ENCODE assay signal across 9 cellular contexts in genomic region chr13:99355267-99356215, GRCh38. TPM values are rescaled to one million over a fixed set of nuclear protein-coding genes. Genes with fewer than 3 reads are reported as not detected.
DNase-seq lines count a peak whose midpoint lies in the region; ATAC-seq, FAIRE-seq and TF ChIP-seq lines count a peak whose summit lies in the region.
"Had no signal": no experiment of that assay in that cellular context is flagged by ENCODE, and none has a peak within 500 bp of the region (broad histone marks: within the 10 kb centered on the region; RNA-seq: fewer than 3 reads in every experiment).

No MANE protein-coding gene starts in this region.

- DNase-seq in NCI-H1417 (lab: John Stamatoyannopoulos, UW), result peak in 2 of 3 experiments; percentile 32 to 57
- DNase-seq in H1 (ENCODE audit: low read depth in 1 of 2, low spot score in 2 of 2), result peak in 1 of 2 experiments; percentile 37
- DNase-seq in psoas muscle, result peak in 1 of 2 donors; percentile 30
- no peak for DNase-seq in NK-92 treated with Interleukin-12 subunit alpha and Interleukin-12 subunit beta, amount 100 ng/mL, for 24 hours (lab: John Stamatoyannopoulos, UW)
- DNase-seq in activated effector memory CD4-positive, alpha-beta T cell treated with anti-CD3 and anti-CD28 coated beads, Interleukin-2, amount 50 U/mL, for 16 hours, result no peak
- DNase-seq: NCI-H1048 had no signal

- H2BK12ac ChIP-seq in H1 (ENCODE audit: low read depth, low read length), result no peak overlapping the region

- no peak overlapping the region for H3K18ac ChIP-seq in H1 (ENCODE audit: extremely low read depth, low read length)

- peaks cover 0 to 5% of the 10 kb centered on the region in 2 experiments for H4K20me1 ChIP-seq in H1 (replicated peaks in 1 of 2; ENCODE audit: control insufficient read depth in 1 of 2, insufficient read depth in 2 of 2, low read length in 2 of 2)

- peaks cover 0 to 5% (median 2%) of the 10 kb centered on the region in 4 experiments; a peak in 2 of 7 replicates for H3K4me1 ChIP-seq in H1 (replicated peaks in 1 of 4; ENCODE audit: control insufficient read depth in 3 of 4, insufficient read depth in 4 of 4, low read length in 3 of 4)
- no peaks in the 10 kb centered on the region for H3K4me1 ChIP-seq in psoas muscle

- H2AK5ac ChIP-seq in H1 (ENCODE audit: low read depth, low read length), result no peak overlapping the region

- H4K5ac ChIP-seq in H1 (ENCODE audit: insufficient read length, low read depth, low read length), result no peak overlapping the region

- no peak overlapping the region for H2AFZ ChIP-seq in H1 (ENCODE audit: low read length)

- peaks cover 2% of the 10 kb centered on the region; the same call in 1 of the 2 replicates for H3K79me1 ChIP-seq in H1 (ENCODE audit: low read depth, low read length)

- no peaks in the 10 kb centered on the region for H3K79me2 ChIP-seq in H1 (ENCODE audit: control insufficient read depth in 1 of 2, insufficient read depth in 2 of 2, low read length in 2 of 2)

- no peak overlapping the region for H2BK15ac ChIP-seq in H1 (ENCODE audit: low read length)

- TF ChIP-seq CTCF in H1 (IDR thresholded peaks at IDR 0.05; ENCODE audit: control extremely low read depth in 1 of 3, insufficient read depth in 1 of 3, low read depth in 1 of 3, low read length in 3 of 3), result no peak
- TF ChIP-seq CTCF in psoas muscle (IDR thresholded peaks at IDR 0.05), result no peak

- no peak overlapping the region for H2BK20ac ChIP-seq in H1 (ENCODE audit: low read length)

- H3K27ac ChIP-seq in H1 (ENCODE audit: low read depth, low read length) (no peak overlapping the region), psoas muscle (peak overlapping the region; percentile 42)

- H3K23ac ChIP-seq in H1 (ENCODE audit: insufficient read length), result no peak overlapping the region

- H3K36me3 ChIP-seq in H1 (ENCODE audit: control insufficient read depth in 2 of 4, insufficient read depth in 4 of 4, low read length in 3 of 4) (peaks cover 0 to 12% (median 4%) of the 10 kb centered on the region in 4 experiments; a peak in 3 of 8 replicates), psoas muscle (ENCODE audit: insufficient read depth in 1 of 2, low read depth in 1 of 2) (peaks cover 0 to 78% of the 10 kb centered on the region in 2 donors)

- H2BK5ac ChIP-seq in H1 (ENCODE audit: low read depth, low read length), result peak overlapping the region; percentile 46; the same call in 1 of the 2 replicates

- CTCF ChIA-PET in H1 (lab: Charles Lee; ENCODE audit: partially characterized antibody), result interaction anchor here (2.3 to 3.3 kb wide), 2 partner anchors 12 to 32 kb away, joined by 8 read pairs; no protein-coding TSS in a partner anchor

- FAIRE-seq in H1 (lab: Jason Lieb, UNC), result no peak

- H3K23me2 ChIP-seq in H1 (ENCODE audit: low read depth, low read length), result no peaks in the 10 kb centered on the region

- ATAC-seq in psoas muscle (no peak), HG03457 (IDR thresholded peaks at IDR 0.05; ENCODE audit: unreplicated experiment) (no peak), HG02610 (IDR thresholded peaks at IDR 0.05; ENCODE audit: unreplicated experiment) (no peak)

- no peak for TF ChIP-seq RAD21 in H1 (IDR thresholded peaks at IDR 0.05 in 1 of 2, conservative IDR thresholded peaks at IDR 0.05 in 1 of 2; ENCODE audit: low read depth in 2 of 2, low read length in 2 of 2)

- TF ChIP-seq POLR2A in H1 (IDR thresholded peaks at IDR 0.05; ENCODE audit: control extremely low read depth in 1 of 2, low read depth in 2 of 2, low read length in 2 of 2), result no peak

- H3K4me3 ChIP-seq in GM08714 (ENCODE audit: low read length), result peak overlapping the region; percentile 20; the same call in 1 of the 2 replicates
- H3K4me3 ChIP-seq in H1 (ENCODE audit: extremely low read depth in 1 of 4, insufficient read depth in 2 of 4, low read depth in 3 of 4, low read length in 4 of 4), result no peak overlapping the region
- peak overlapping the region; percentile 27 for H3K4me3 ChIP-seq in psoas muscle

- H2BK120ac ChIP-seq in H1 (replicated peaks; ENCODE audit: low read depth, low read length), result no peak overlapping the region

- H3K9me3 ChIP-seq in H1 (ENCODE audit: insufficient read depth in 2 of 2, low read depth in 1 of 2, low read length in 1 of 2) (no peaks in the 10 kb centered on the region), psoas muscle (no peaks in the 10 kb centered on the region)

- H4K91ac ChIP-seq in H1 (replicated peaks; ENCODE audit: insufficient read length, low read length), result no peak overlapping the region

- POLR2A ChIA-PET in H1 (lab: Charles Lee; ENCODE audit: partially characterized antibody), result no interaction called here

- no peak overlapping the region; the same call in 1 of the 2 replicates for H4K8ac ChIP-seq in H1 (ENCODE audit: extremely low read depth, insufficient read depth, low read length)

- no peak overlapping the region for H3K56ac ChIP-seq in H1 (replicated peaks; ENCODE audit: insufficient read length, low read depth, low read length)

- H3K27me3 ChIP-seq in H1 (replicated peaks in 1 of 4; ENCODE audit: control insufficient read depth in 3 of 4, extremely low read depth in 1 of 4, insufficient read depth in 3 of 4, low read length in 3 of 4), result no peaks in the 10 kb centered on the region
- no peaks in the 10 kb centered on the region for H3K27me3 ChIP-seq in psoas muscle (ENCODE audit: insufficient read depth in 3 of 3, low read length in 2 of 3)

- no peak overlapping the region for H3K4me2 ChIP-seq in H1 (ENCODE audit: insufficient read depth in 1 of 2, low read depth in 2 of 2, low read length in 2 of 2)

- no peak overlapping the region for H3K14ac ChIP-seq in H1 (ENCODE audit: insufficient read length)

- H3K9ac ChIP-seq in H1 (replicated peaks in 1 of 4; ENCODE audit: extremely low read depth in 1 of 4, low read depth in 3 of 4, low read length in 3 of 4), result no peak overlapping the region

- WGBS in H1 (ENCODE audit: extremely low coverage in 1 of 2, insufficient coverage in 1 of 2, insufficient read length in 1 of 2, insufficient replicate concordance in 2 of 2, low coverage in 1 of 2, low lambda C conversion rate in 2 of 2, missing lambda C conversion rate in 1 of 2), 2 experiments, result 96% methylated on average over 18 of the region's 19 CpGs; no CpG with 5 or more reads in 1 of the 2 experiments
- WGBS in psoas muscle, 3 donors, result 88 to 91% (median 89%) methylated on average over 19 of the region's 19 CpGs

- no peak for TF ChIP-seq EP300 in H1 (IDR thresholded peaks at IDR 0.05; ENCODE audit: borderline replicate concordance in 1 of 2, low read depth in 2 of 2, low read length in 2 of 2)

- no peak overlapping the region for H3K4ac ChIP-seq in H1 (replicated peaks; ENCODE audit: insufficient read length, low read depth, low read length)

- intact Hi-C loops in psoas muscle (cut with DNase I), result no loop called here

TF ChIP-seq in H1, 55 proteins besides CTCF, POLR2A, EP300 and RAD21:
- no peak for TF ChIP-seq TAF1 (IDR thresholded peaks at IDR 0.05; ENCODE audit: low read depth, low read length)
- TF ChIP-seq SAP30 (IDR thresholded peaks at IDR 0.05; ENCODE audit: insufficient read depth, insufficient replicate concordance, low read length), result no peak
- no peak for TF ChIP-seq SUZ12 (IDR thresholded peaks at IDR 0.05; ENCODE audit: low read length)
- TF ChIP-seq EGR1 (IDR thresholded peaks at IDR 0.05; ENCODE audit: borderline replicate concordance, low read depth, low read length), result no peak
- TF ChIP-seq GABPA (IDR thresholded peaks at IDR 0.05; ENCODE audit: borderline replicate concordance, insufficient read depth, low read length), result no peak
- TF ChIP-seq E2F6 (IDR thresholded peaks at IDR 0.05), result no peak
- no peak for TF ChIP-seq CHD1 (IDR thresholded peaks at IDR 0.05; ENCODE audit: low read depth, low read length)
- no peak for TF ChIP-seq CHD2 (IDR thresholded peaks at IDR 0.05; ENCODE audit: low read length)
- TF ChIP-seq EZH2 (IDR thresholded peaks at IDR 0.05; ENCODE audit: low read depth, low read length, severe bottlenecking), result no peak
- no peak for TF ChIP-seq TEAD4 (IDR thresholded peaks at IDR 0.05; ENCODE audit: low read depth, low read length)
- no peak for TF ChIP-seq CTBP2 (IDR thresholded peaks at IDR 0.05; ENCODE audit: borderline replicate concordance, insufficient read depth, insufficient read length, low read length)
- TF ChIP-seq POLR2AphosphoS5 (IDR thresholded peaks at IDR 0.05; ENCODE audit: low read depth, low read length), result no peak
- no peak for TF ChIP-seq SP2 (IDR thresholded peaks at IDR 0.05; ENCODE audit: low read length)
- TF ChIP-seq TBP (IDR thresholded peaks at IDR 0.05; ENCODE audit: low read depth, low read length), result no peak
- TF ChIP-seq BCL11A (IDR thresholded peaks at IDR 0.05; ENCODE audit: low read depth in 2 of 2, low read length in 2 of 2), result no peak
- no peak for TF ChIP-seq KDM1A (IDR thresholded peaks at IDR 0.05; ENCODE audit: borderline replicate concordance, low read length)
- TF ChIP-seq BRCA1 (IDR thresholded peaks at IDR 0.05; ENCODE audit: low read depth, low read length), result no peak
- TF ChIP-seq RXRA (IDR thresholded peaks at IDR 0.05; ENCODE audit: insufficient read depth, low read depth, low read length), result no peak
- no peak for TF ChIP-seq MAX (IDR thresholded peaks at IDR 0.05)
- no peak for TF ChIP-seq HDAC6 (IDR thresholded peaks at IDR 0.05; ENCODE audit: low read depth, low read length)

RNA-seq across cellular contexts. Expression of gene GPR183, which starts 48.3 kb away (rescaled TPM):
- not detected in 2 replicates for total RNA-seq in H1 (2021; fragmentation: NEBNext Ultra II Directional; extraction: Animal tissue kit (Norgen Biotek cat#: 25700))
- polyA plus RNA-seq in H1 (2011; rRNA removed), result not detected in 2 replicates
- polyA plus RNA-seq in H1 (2011; cell fraction: cytosol; rRNA removed), result not detected
- polyA plus RNA-seq in H1 (2011; cell fraction: nucleus; rRNA removed), result not detected
- not detected in 4 replicates for polyA plus RNA-seq in H1 (2012, experiment 1 of 2)
- polyA plus RNA-seq in H1 (2012, experiment 2 of 2), result not detected
- polyA plus RNA-seq in H1 (2013, experiment 1 of 2), result not detected
- not detected for polyA plus RNA-seq in H1 (2013, experiment 2 of 2)
- polyA minus RNA-seq in H1 (2011; rRNA and poly(A)+ RNA removed), result not detected in 2 replicates
- polyA minus RNA-seq in H1 (2011; cell fraction: cytosol; rRNA and poly(A)+ RNA removed), result not detected
- polyA minus RNA-seq in H1 (2011; cell fraction: nucleus; rRNA and poly(A)+ RNA removed), result not detected
- 1 to 10 TPM in 2 of 4 donors, under 1 TPM in 2; 0.80 to 1.4 (median 1.00) TPM for total RNA-seq in psoas muscle
- under 1 TPM; 0.67 to 0.69 (median 0.69) TPM for polyA plus RNA-seq in psoas muscle

Comparison
In these comparisons a context has a peak if more than half of its experiments do, and no peak if none do; other contexts are left out.
1. H3K4me3 ChIP-seq: peak in GM08714 (single experiment) and psoas muscle (single experiment); none in H1 (0 of 4).
2. DNase-seq: peak in NCI-H1417 (2 of 3); none in NK-92 treated with Interleukin-12 subunit alpha and Interleukin-12 subunit beta, amount 100 ng/mL, for 24 hours (single experiment) and activated effector memory CD4-positive, alpha-beta T cell treated with anti-CD3 and anti-CD28 coated beads, Interleukin-2, amount 50 U/mL, for 16 hours (single experiment).